ENCODE assay signal across 15 cellular contexts in the genomic region with DNA sequence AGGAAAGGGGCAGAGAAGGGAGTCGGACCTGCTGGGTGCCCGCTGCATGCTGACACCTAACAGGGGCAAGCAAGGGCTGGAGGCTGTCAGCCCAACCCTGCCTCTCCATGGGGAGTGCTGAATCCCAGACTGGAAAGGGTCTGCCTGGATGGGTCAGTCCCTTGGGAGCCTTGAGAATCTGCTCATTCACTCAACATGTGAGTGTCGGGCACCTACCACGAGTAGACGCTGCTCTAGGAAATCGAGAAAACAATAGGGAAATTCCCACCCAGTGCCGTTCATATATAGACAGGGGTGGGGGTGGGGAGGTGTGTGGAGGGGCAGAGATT.
"Had no signal": no experiment of that assay in that cellular context is flagged by ENCODE, and none has a peak within 500 bp of the region (broad histone marks: within the 10 kb centered on the region; RNA-seq: fewer than 3 reads in every experiment).

No MANE protein-coding gene starts in this region.

- H3K4me3 ChIP-seq: lung, thyroid gland had no signal

- DNase-seq: activated CD4-positive, alpha-beta T cell treated with anti-CD3 and anti-CD28 coated beads for 4 hours; amniotic stem cell; caudate nucleus; naive B cell; stimulated activated CD4-positive, alpha-beta T cell treated with anti-CD3 and anti-CD28 coated beads, Interleukin-2, amount 100 ng/mL, for 24 hours; stimulated activated naive B cell treated with anti-CD40 and anti-IgM and Interleukin-4, amounts not matched to agents 10 μg/mL and 1 μg/mL and 100 μg/mL, for 72 hours; thyroid gland had no signal

- FAIRE-seq: colon, endometrium, islet of Langerhans had no signal

- H3K27me3 Mint-ChIP-seq: activated naive CD8-positive, alpha-beta T cell; activated T-helper 17 cell treated with anti-CD3 and anti-CD28 coated beads, Interleukin-2, amount 50 U/mL, for 72 hours had no signal

- H3K79me2 ChIP-seq: parathyroid adenoma had no signal

- H3K27me3 ChIP-seq: neutrophil, thyroid gland had no signal

- H3K27ac Mint-ChIP-seq: activated naive CD8-positive, alpha-beta T cell; activated T-helper 17 cell treated with anti-CD3 and anti-CD28 coated beads, Interleukin-2, amount 50 U/mL, for 72 hours; naive B cell; stimulated activated naive B cell treated with anti-CD40 and anti-IgM and Interleukin-4, amounts not matched to agents 10 μg/mL and 1 μg/mL and 100 μg/mL, for 72 hours had no signal

- H3K9me3 Mint-ChIP-seq: activated T-helper 17 cell treated with anti-CD3 and anti-CD28 coated beads, Interleukin-2, amount 50 U/mL, for 72 hours; stimulated activated naive B cell treated with anti-CD40 and anti-IgM and Interleukin-4, amounts not matched to agents 10 μg/mL and 1 μg/mL and 100 μg/mL, for 72 hours had no signal

- ATAC-seq: activated T-helper 17 cell treated with anti-CD3 and anti-CD28 coated beads, Interleukin-2, amount 50 U/mL, for 72 hours; stimulated activated naive B cell treated with anti-CD40 and anti-IgM and Interleukin-4, amounts not matched to agents 10 μg/mL and 1 μg/mL and 100 μg/mL, for 72 hours had no signal

- H3K27ac ChIP-seq: parathyroid adenoma, thyroid gland had no signal

- H2AFZ ChIP-seq: parathyroid adenoma had no signal

- H3K4me3 Mint-ChIP-seq: activated naive CD8-positive, alpha-beta T cell; activated T-helper 17 cell treated with anti-CD3 and anti-CD28 coated beads, Interleukin-2, amount 50 U/mL, for 72 hours; naive B cell; stimulated activated naive B cell treated with anti-CD40 and anti-IgM and Interleukin-4, amounts not matched to agents 10 μg/mL and 1 μg/mL and 100 μg/mL, for 72 hours had no signal

- H3K36me3 ChIP-seq: thyroid gland had no signal

- H3K9ac ChIP-seq: parathyroid adenoma had no signal

- H3K36me3 Mint-ChIP-seq: activated naive CD8-positive, alpha-beta T cell; naive B cell; stimulated activated naive B cell treated with anti-CD40 and anti-IgM and Interleukin-4, amounts not matched to agents 10 μg/mL and 1 μg/mL and 100 μg/mL, for 72 hours had no signal

- H3K4me1 ChIP-seq: parathyroid adenoma had no signal

- H3K9me3 ChIP-seq: neutrophil, thyroid gland had no signal
